ENCODE assay signal across 2 cellular contexts in genomic region chr13:94718697-94719096, GRCh38. TPM values are rescaled to one million over a fixed set of nuclear protein-coding genes. Genes with fewer than 3 reads are reported as not detected.
"Had no signal": no experiment of that assay in that cellular context is flagged by ENCODE, and none has a peak within 500 bp of the region (broad histone marks: within the 10 kb centered on the region; RNA-seq: fewer than 3 reads in every experiment).

No MANE protein-coding gene starts in this region.

RNA-seq across cellular contexts. Expression of gene SOX21, which starts 6.4 kb away (rescaled TPM):
- total RNA-seq: G401, GM12878 had no signal
- polyA plus RNA-seq: GM12878 had no signal
